ENCODE assay signal across 9 cellular contexts in genomic region chr3:194132465-194133358, GRCh38. TPM values are rescaled to one million over a fixed set of nuclear protein-coding genes. Genes with fewer than 3 reads are reported as not detected.
DNase-seq lines count a peak whose midpoint lies in the region; ATAC-seq and TF ChIP-seq lines count a peak whose summit lies in the region.
"Had no signal": no experiment of that assay in that cellular context is flagged by ENCODE, and none has a peak within 500 bp of the region (broad histone marks: within the 10 kb centered on the region; RNA-seq: fewer than 3 reads in every experiment).

No MANE protein-coding gene starts in this region.

- intact Hi-C loops in dendritic cell treated with granulocyte-macrophage colony-stimulating factor and Interleukin-4, amounts not matched to agents 40 ng/mL and 50 ng/mL, for 4 days (cut with micrococcal nuclease): loop anchor here (5.0 kb wide), 1 partner anchor 45 kb away; no protein-coding TSS in a partner anchor
- intact Hi-C loops in activated naive CD4-positive, alpha-beta T cell treated with anti-CD3 and anti-CD28 coated beads for 36 hours (cut with micrococcal nuclease): loop anchor here (10.0 kb wide), 2 partner anchors 452 to 1238 kb away; no protein-coding TSS in a partner anchor

- DNase-seq in NB4 (ENCODE audit: low read depth): no peak
- peak; percentile 27 for DNase-seq in neural progenitor cell (ENCODE audit: low spot score)
- no peak for DNase-seq in cortex of kidney (lab: John Stamatoyannopoulos, UW)
- DNase-seq in activated naive CD4-positive, alpha-beta T cell treated with anti-CD3 and anti-CD28 coated beads for 36 hours: no peak
- DNase-seq: EL had no signal

- TF ChIP-seq POLR2A in NB4 (IDR thresholded peaks at IDR 0.05; ENCODE audit: extremely low read depth, insufficient read length): no peak

- H3K4me1 ChIP-seq in DOHH2 (ENCODE audit: control insufficient read depth, low read length) (peaks cover 56% of the 10 kb centered on the region), neural progenitor cell (peaks cover 52% of the 10 kb centered on the region)

- no peaks in the 10 kb centered on the region for H3K36me3 Mint-ChIP-seq in dendritic cell treated with granulocyte-macrophage colony-stimulating factor and Interleukin-4, amounts not matched to agents 40 ng/mL and 50 ng/mL, for 4 days (ENCODE audit: low read depth)
- H3K36me3 Mint-ChIP-seq in neural progenitor cell: peaks cover 6% of the 10 kb centered on the region
- H3K36me3 Mint-ChIP-seq in activated naive CD4-positive, alpha-beta T cell treated with anti-CD3 and anti-CD28 coated beads for 36 hours (ENCODE audit: low read depth): no peaks in the 10 kb centered on the region

- no peaks in the 10 kb centered on the region for H4K20me1 ChIP-seq in DOHH2 (ENCODE audit: control insufficient read depth, insufficient read depth, low read depth, low read length)
- H4K20me1 ChIP-seq in neural progenitor cell (ENCODE audit: low read depth): peaks cover 16% of the 10 kb centered on the region

- H3K79me2 ChIP-seq in DOHH2 (ENCODE audit: control insufficient read depth, low read length) (peaks cover 24% of the 10 kb centered on the region), neural progenitor cell (ENCODE audit: low read depth) (peaks cover 18% of the 10 kb centered on the region)

- peak overlapping the region; percentile 69 for H3K27ac Mint-ChIP-seq in dendritic cell treated with granulocyte-macrophage colony-stimulating factor and Interleukin-4, amounts not matched to agents 40 ng/mL and 50 ng/mL, for 4 days
- peak overlapping the region; percentile 35 for H3K27ac Mint-ChIP-seq in neural progenitor cell
- H3K27ac Mint-ChIP-seq in activated naive CD4-positive, alpha-beta T cell treated with anti-CD3 and anti-CD28 coated beads for 36 hours: no peak overlapping the region

- H3K27me3 Mint-ChIP-seq in dendritic cell treated with granulocyte-macrophage colony-stimulating factor and Interleukin-4, amounts not matched to agents 40 ng/mL and 50 ng/mL, for 4 days: peaks cover 81% of the 10 kb centered on the region
- peaks cover 7% of the 10 kb centered on the region for H3K27me3 Mint-ChIP-seq in neural progenitor cell (ENCODE audit: insufficient read depth, low read depth)
- peaks cover 38% of the 10 kb centered on the region for H3K27me3 Mint-ChIP-seq in activated naive CD4-positive, alpha-beta T cell treated with anti-CD3 and anti-CD28 coated beads for 36 hours (ENCODE audit: low read depth)

- peak overlapping the region; percentile 72 for H3K4me2 ChIP-seq in DOHH2 (ENCODE audit: low read length)
- peak overlapping the region; percentile 65 for H3K4me2 ChIP-seq in neural progenitor cell

- no peaks in the 10 kb centered on the region for H3K9me3 ChIP-seq in DOHH2 (ENCODE audit: control insufficient read depth, insufficient read depth, low read length)
- no peaks in the 10 kb centered on the region for H3K9me3 ChIP-seq in neural progenitor cell (ENCODE audit: low read depth)

- H3K36me3 ChIP-seq in DOHH2 (ENCODE audit: control insufficient read depth, low read length) (peaks cover 20% of the 10 kb centered on the region), neural progenitor cell (no peaks in the 10 kb centered on the region)

- H3K27ac ChIP-seq in DOHH2 (ENCODE audit: low read depth, low read length) (no peak overlapping the region), neural progenitor cell (no peak overlapping the region)

- H3K4me3 ChIP-seq in DOHH2 (ENCODE audit: low read length): peak overlapping the region; percentile 71; the same call in 1 of the 2 replicates
- H3K4me3 ChIP-seq in NB4 (ENCODE audit: low read depth, low read length): peak overlapping the region; percentile 58
- no peak overlapping the region for H3K4me3 ChIP-seq in neural progenitor cell

- TF ChIP-seq CTCF in DOHH2 (IDR thresholded peaks at IDR 0.05; ENCODE audit: low read depth, low read length, poor library complexity, severe bottlenecking) (no peak), NB4 (IDR thresholded peaks at IDR 0.05; ENCODE audit: low read depth, low read length) (no peak), neural progenitor cell (IDR thresholded peaks at IDR 0.05) (no peak)

- peaks cover 38% of the 10 kb centered on the region for H3K4me1 Mint-ChIP-seq in dendritic cell treated with granulocyte-macrophage colony-stimulating factor and Interleukin-4, amounts not matched to agents 40 ng/mL and 50 ng/mL, for 4 days (ENCODE audit: low read depth)
- H3K4me1 Mint-ChIP-seq in neural progenitor cell: peaks cover 53% of the 10 kb centered on the region
- peaks cover 39% of the 10 kb centered on the region for H3K4me1 Mint-ChIP-seq in activated naive CD4-positive, alpha-beta T cell treated with anti-CD3 and anti-CD28 coated beads for 36 hours (ENCODE audit: low read depth)

- H3K27me3 ChIP-seq in DOHH2 (ENCODE audit: control insufficient read depth, low read length): no peaks in the 10 kb centered on the region
- peaks cover 3% of the 10 kb centered on the region for H3K27me3 ChIP-seq in neural progenitor cell

- no peak for ATAC-seq in GM21515 (IDR thresholded peaks at IDR 0.05; ENCODE audit: unreplicated experiment)
- ATAC-seq in GM21423 (IDR thresholded peaks at IDR 0.05; ENCODE audit: unreplicated experiment): no peak

- CTCF ChIA-PET in activated naive CD4-positive, alpha-beta T cell treated with anti-CD3 and anti-CD28 coated beads for 36 hours (lab: Charles Lee): interaction anchor here (1.3 kb wide), 2 partner anchors 8 to 163 kb away, joined by 3 to 6 read pairs; no protein-coding TSS in a partner anchor

- H3K9ac ChIP-seq in neural progenitor cell: no peak overlapping the region

- H3K9me2 ChIP-seq in DOHH2 (replicated peaks; ENCODE audit: control insufficient read depth, low read length): no peaks in the 10 kb centered on the region

- no peaks in the 10 kb centered on the region for H3K9me3 Mint-ChIP-seq in dendritic cell treated with granulocyte-macrophage colony-stimulating factor and Interleukin-4, amounts not matched to agents 40 ng/mL and 50 ng/mL, for 4 days
- no peaks in the 10 kb centered on the region for H3K9me3 Mint-ChIP-seq in neural progenitor cell
- no peaks in the 10 kb centered on the region for H3K9me3 Mint-ChIP-seq in activated naive CD4-positive, alpha-beta T cell treated with anti-CD3 and anti-CD28 coated beads for 36 hours

- no peak overlapping the region for H2AFZ ChIP-seq in neural progenitor cell (replicated peaks)

- H3K4me3 Mint-ChIP-seq in dendritic cell treated with granulocyte-macrophage colony-stimulating factor and Interleukin-4, amounts not matched to agents 40 ng/mL and 50 ng/mL, for 4 days: no peak overlapping the region
- peak overlapping the region; percentile 78 for H3K4me3 Mint-ChIP-seq in neural progenitor cell
- H3K4me3 Mint-ChIP-seq in activated naive CD4-positive, alpha-beta T cell treated with anti-CD3 and anti-CD28 coated beads for 36 hours: no peak overlapping the region

- H3F3A ChIP-seq in DOHH2 (ENCODE audit: control insufficient read depth, insufficient read depth) (peaks cover 28% of the 10 kb centered on the region), neural progenitor cell (ENCODE audit: low read depth) (peaks cover 71% of the 10 kb centered on the region)

RNA-seq across cellular contexts. Expression of gene HES1, which starts 3.2 kb away (rescaled TPM):
- 66.5 and 71.3 TPM in 2 replicates for total RNA-seq in neural progenitor cell (ENCODE audit: low replicate concordance)
- total RNA-seq in activated naive CD4-positive, alpha-beta T cell treated with anti-CD3 and anti-CD28 coated beads for 36 hours: 1 to 10 TPM; 2.3 to 2.5 TPM

Comparison
In these comparisons a context has a peak if more than half of its experiments do, and no peak if none do; other contexts are left out.
1. RNA of gene HES1, which starts 3.2 kb away (total RNA-seq): 66.5 to 71.3 TPM in neural progenitor cell; 2.3 to 2.5 TPM in activated naive CD4-positive, alpha-beta T cell treated with anti-CD3 and anti-CD28 coated beads for 36 hours; every median in the first group is over 10 times any median in the second.